Comparison of ENCODE assay signal across 1 cellular context in genomic region chr19:2591537-2592291, GRCh38.
TF ChIP-seq lines count a peak whose summit lies in the region.

No MANE protein-coding gene starts in this region.

TF ChIP-seq in HepG2, 621 proteins besides CTCF, POLR2A, EP300 and RAD21 (continued from another document):
- TF ChIP-seq SOX5 (CRISPR knock-in tag; IDR thresholded peaks at IDR 0.05; ENCODE audit: borderline replicate concordance) (peak; percentile 22; the same call in 1 of the 2 replicates), TERF1 (CRISPR knock-in tag; IDR thresholded peaks at IDR 0.05) (no peak), PTBP1 (IDR thresholded peaks at IDR 0.05; ENCODE audit: low read depth, low read length, poor library complexity, severe bottlenecking) (no peak), NCOR1 (IDR thresholded peaks at IDR 0.05; ENCODE audit: borderline replicate concordance, low read length) (peak; percentile 61; the same call in 1 of the 2 replicates), ZNF124 (CRISPR knock-in tag; IDR thresholded peaks at IDR 0.05) (no peak), ZBTB34 (CRISPR knock-in tag; IDR thresholded peaks at IDR 0.05) (no peak)
